In genomic region chr10:101817542-101818118, GRCh38 we compare ENCODE assay signal across 9 cellular contexts. TPM values are rescaled to one million over a fixed set of nuclear protein-coding genes. Genes with fewer than 3 reads are reported as not detected.
A peak's percentile ranks its signal among the peaks of the same experiment; 100 is the strongest.
DNase-seq lines count a peak whose midpoint lies in the region; ATAC-seq, FAIRE-seq and TF ChIP-seq lines count a peak whose summit lies in the region.
"Had no signal": no experiment of that assay in that cellular context is flagged by ENCODE, and none has a peak within 500 bp of the region (broad histone marks: within the 10 kb centered on the region; RNA-seq: fewer than 3 reads in every experiment).

No MANE protein-coding gene starts in this region.

- FAIRE-seq in GM12878 (lab: Jason Lieb, UNC): no peak

- H3K9ac ChIP-seq in ES-I3 (ENCODE audit: low read depth, low read length): peak overlapping the region; percentile 97
- H3K9ac ChIP-seq in GM12878 (ENCODE audit: control insufficient read depth, insufficient read depth, low read length): peak overlapping the region; percentile 96

- ATAC-seq in Panc1 (peak; percentile 64), GM12878 (peak; percentile 37), HG03521 (IDR thresholded peaks at IDR 0.05; ENCODE audit: unreplicated experiment) (no peak), GM21825 (IDR thresholded peaks at IDR 0.05; ENCODE audit: unreplicated experiment) (no peak)

- H3K4me3 ChIP-seq in Panc1 (ENCODE audit: low read depth in 2 of 2, low read length in 2 of 2) (peak overlapping the region; percentile 84 to 98), GM12878 (peak overlapping the region; percentile 81), hepatocyte (peak overlapping the region; percentile 82)

- H3K36me3 ChIP-seq in ES-I3 (ENCODE audit: insufficient read depth, low read length) (no peaks in the 10 kb centered on the region; the same call in 1 of the 2 replicates), Panc1 (ENCODE audit: control insufficient read depth, insufficient read depth, low read length) (peaks cover 22% of the 10 kb centered on the region), GM12878 (ENCODE audit: control insufficient read depth in 2 of 2, insufficient read depth in 2 of 2, low read length in 1 of 2) (peaks cover 0 to 15% of the 10 kb centered on the region in 2 experiments; a peak in 3 of 4 replicates), hepatocyte (replicated peaks; ENCODE audit: insufficient read depth, low read depth) (no peaks in the 10 kb centered on the region)

- peak overlapping the region; percentile 62 for H3K4me2 ChIP-seq in GM12878 (ENCODE audit: control insufficient read depth, insufficient read depth)
- H3K4me2 ChIP-seq in hepatocyte: peak overlapping the region; percentile 91

- peaks cover 17% of the 10 kb centered on the region; the same call in 1 of the 2 replicates for H4K20me1 ChIP-seq in GM12878 (ENCODE audit: control insufficient read depth, insufficient read depth)
- peaks cover 53% of the 10 kb centered on the region for H4K20me1 ChIP-seq in hepatocyte (ENCODE audit: insufficient read depth, poor library complexity, severe bottlenecking)

- 0 out of 2 replicates have a peak, but pooled peaks have one; percentile 15 for TF ChIP-seq POLR2A in GM12878 (IDR thresholded peaks at IDR 0.05; ENCODE audit: low read depth, low read length)

- in situ Hi-C loops in Panc1 (cut with HindIII; ENCODE audit: low pct_unique_long_range_greater_than_20kb, low sequenced_read_pairs) (no loop called here), GM12878 (cut with MboI) (no loop called here)

- H3K9me2 ChIP-seq in hepatocyte (replicated peaks; ENCODE audit: insufficient read depth): no peaks in the 10 kb centered on the region

- H3K27me3 ChIP-seq in Panc1 (ENCODE audit: control insufficient read depth, insufficient read depth, low read length): no peaks in the 10 kb centered on the region
- no peaks in the 10 kb centered on the region for H3K27me3 ChIP-seq in GM12878 (replicated peaks in 1 of 2; ENCODE audit: control insufficient read depth in 2 of 2, insufficient read depth in 2 of 2, low read length in 1 of 2)
- H3K27me3 ChIP-seq in hepatocyte: no peaks in the 10 kb centered on the region

- peak; percentile 48 for DNase-seq in HEK293T (ENCODE audit: extremely low spot score)
- no peak for DNase-seq in Panc1 (ENCODE audit: low read depth, low spot score)
- no peak for DNase-seq in GM12878 (ENCODE audit: low read depth, low spot score)
- DNase-seq in hepatocyte (ENCODE audit: low spot score): peak; percentile 90
- peak; percentile 63 for DNase-seq in putamen (ENCODE audit: low spot score)

- SMC1A ChIA-PET in GM12878 (lab: Charles Lee; ENCODE audit: uncharacterized antibody, unreplicated experiment): interaction anchor here (0.8 to 2.4 kb wide), 12 partner anchors 10 to 238 kb away, joined by 3 to 13 read pairs (median 4); partner anchors contain the start of genes ARMH3 and NPM3

- no TSS peak for BruUV-seq in Panc1 (replicated peaks; lab: Mats Ljungman, UMichigan)
- no TSS peak for BruUV-seq in GM12878 (replicated peaks; lab: Mats Ljungman, UMichigan)

- H3K79me2 ChIP-seq in GM12878 (ENCODE audit: control insufficient read depth, insufficient read depth, low read length) (peaks cover 69% of the 10 kb centered on the region), hepatocyte (peaks cover 59% of the 10 kb centered on the region)

- WGBS in GM12878 (ENCODE audit: insufficient coverage, insufficient replicate concordance, low lambda C conversion rate, missing lambda C conversion rate): under 1% methylated on average over 36 of the region's 41 CpGs
- 1% methylated on average over 30 of the region's 41 CpGs for WGBS in hepatocyte (ENCODE audit: low lambda C conversion rate, missing lambda C conversion rate)

- TF ChIP-seq CTCF in Panc1 (IDR thresholded peaks at IDR 0.05): no peak
- TF ChIP-seq CTCF in GM12878 (IDR thresholded peaks at IDR 0.05 in 2 of 3, conservative IDR thresholded peaks at IDR 0.05 in 1 of 3; ENCODE audit: control insufficient read depth in 2 of 3, extremely low read depth in 1 of 3, insufficient read depth in 1 of 3, low read depth in 3 of 3, low read length in 3 of 3): no peak
- no peak for TF ChIP-seq CTCF in hepatocyte (IDR thresholded peaks at IDR 0.05; ENCODE audit: poor library complexity)

- POLR2A ChIA-PET in HEK293T (lab: Yijun Ruan, JAX) (interaction anchor here (0.5 to 2.9 kb wide), 16 partner anchors 10 to 294 kb away, joined by 3 to 24 read pairs (median 3); partner anchors contain the start of gene NPM3), Panc1 (lab: Charles Lee) (interaction anchor here (0.6 to 0.7 kb wide), 3 partner anchors 11 to 20 kb away, joined by 6 to 7 read pairs (median 6); no protein-coding TSS in a partner anchor), GM12878 (lab: Charles Lee) (interaction anchor here (0.6 to 2.6 kb wide), 16 partner anchors 11 to 756 kb away, joined by 3 to 33 read pairs (median 4); partner anchors contain the start of genes KCNIP2, NFKB2 and NPM3)

- intact Hi-C loops in Panc1 (cut with micrococcal nuclease; ENCODE audit: unreplicated experiment) (no loop called here), GM12878 (cut with micrococcal nuclease; ENCODE audit: unreplicated experiment) (loop anchor here (1.0 kb wide), 1 partner anchor 13 kb away; no protein-coding TSS in a partner anchor)

- CTCF ChIA-PET in HEK293T (lab: Yijun Ruan, JAX) (interaction anchor here (0.6 to 2.0 kb wide), 5 partner anchors 18 to 604 kb away, joined by 3 to 12 read pairs (median 9); no protein-coding TSS in a partner anchor), Panc1 (lab: Charles Lee) (interaction anchor here (1.0 to 1.6 kb wide), 2 partner anchors 36 to 192 kb away, joined by 3 to 6 read pairs; no protein-coding TSS in a partner anchor), GM12878 (lab: Yijun Ruan, JAX) (interaction anchor here (1.0 to 4.0 kb wide), 8 partner anchors 15 to 255 kb away, joined by 3 to 31 read pairs (median 8); no protein-coding TSS in a partner anchor)

- H3K4me1 ChIP-seq in ES-I3 (ENCODE audit: insufficient read depth, low read length) (peaks cover 4% of the 10 kb centered on the region; the same call in 1 of the 2 replicates), Panc1 (ENCODE audit: control insufficient read depth, insufficient read depth, low read length) (peaks cover 15% of the 10 kb centered on the region), GM12878 (ENCODE audit: control insufficient read depth, insufficient read depth, low read length) (peaks cover 11% of the 10 kb centered on the region; the same call in 1 of the 2 replicates), hepatocyte (ENCODE audit: insufficient read depth) (peaks cover 20% of the 10 kb centered on the region)

- no peaks in the 10 kb centered on the region for H3K9me3 ChIP-seq in ES-I3 (ENCODE audit: control insufficient read depth, insufficient read depth, low read length)
- no peaks in the 10 kb centered on the region for H3K9me3 ChIP-seq in Panc1 (ENCODE audit: control insufficient read depth, insufficient read depth, low read depth, low read length)
- H3K9me3 ChIP-seq in GM12878 (replicated peaks; ENCODE audit: control insufficient read depth, insufficient read depth, low read length): no peaks in the 10 kb centered on the region
- H3K9me3 ChIP-seq in hepatocyte (ENCODE audit: low read depth): no peaks in the 10 kb centered on the region

- no peak for TF ChIP-seq EP300 in GM12878 (IDR thresholded peaks at IDR 0.05; ENCODE audit: borderline replicate concordance in 1 of 2, control insufficient read depth in 1 of 2, low read depth in 2 of 2, low read length in 2 of 2)

- no peak for TF ChIP-seq RAD21 in GM12878 (IDR thresholded peaks at IDR 0.05; ENCODE audit: insufficient read depth, low read depth, low read length)

- RAD21 ChIA-PET in GM12878 (lab: Charles Lee; ENCODE audit: unreplicated experiment): interaction anchor here (0.7 to 3.0 kb wide), 13 partner anchors 12 to 192 kb away, joined by 3 to 19 read pairs (median 4); partner anchors contain the start of gene KCNIP2

- H3K27ac ChIP-seq in Panc1 (ENCODE audit: low read length) (peak overlapping the region; percentile 88), GM12878 (ENCODE audit: control insufficient read depth, insufficient read depth) (peak overlapping the region; percentile 95), hepatocyte (peak overlapping the region; percentile 94)

- no peak overlapping the region; the same call in 1 of the 2 replicates for H2AFZ ChIP-seq in GM12878 (ENCODE audit: control insufficient read depth, low read depth, low read length)
- H2AFZ ChIP-seq in hepatocyte: no peak overlapping the region

RNA-seq across cellular contexts. Expression of gene OGA, which starts 0.6 kb away (rescaled TPM):
- total RNA-seq in Panc1 (2021; ENCODE audit: unreplicated experiment) (117 TPM), GM12878 (2014; rRNA removed) (82.5 and 101 TPM in 2 replicates), GM12878 (2014; rRNA removed; fragmentation: Illumina TruSeq; extraction: Trizol) (107 and 115 TPM in 2 replicates), GM12878 (2021) (75.1 and 87.8 TPM in 2 replicates), hepatocyte (66.4 and 76.8 TPM in 2 replicates)
- polyA plus RNA-seq in Panc1 (2012; ENCODE audit: insufficient read length): 49.3 TPM
- total RNA-seq in GM12878 (2013; cell fraction: nucleolus; rRNA removed): 764 and 795 TPM in 2 replicates
- polyA plus RNA-seq in GM12878 (2011; ENCODE audit: low read depth): 114 TPM
- polyA plus RNA-seq in GM12878 (2011; rRNA removed) (145 and 214 TPM in 2 replicates), GM12878 (2014; fragmentation: Illumina TruSeq; extraction: Trizol) (111 and 154 TPM in 2 replicates), GM12878 (2014; fragmentation: Nextera tagmentation; extraction: Ambion mirVana) (10 to 100 TPM; 23.0 to 28.3 TPM), GM12878 (2014; rRNA removed) (81.0 and 90.3 TPM in 2 replicates), GM12878 (2016; fragmentation: Nextera tagmentation; extraction: Ambion mirVana) (10 to 100 TPM; 54.3 to 57.9 TPM), hepatocyte (46.1 and 55.7 TPM in 2 replicates)
- polyA plus RNA-seq in GM12878 (2011; cell fraction: cytosol; rRNA removed): 40.0 and 48.8 TPM in 2 replicates
- polyA plus RNA-seq in GM12878 (2011; cell fraction: nucleus; rRNA removed): 145 and 164 TPM in 2 replicates
- polyA plus RNA-seq in GM12878 (2012): 134 and 139 TPM in 2 replicates
- 82.2 and 106 TPM in 2 replicates for polyA minus RNA-seq in GM12878 (2011; rRNA and poly(A)+ RNA removed)
- 43.4 and 46.9 TPM in 2 replicates for polyA minus RNA-seq in GM12878 (2011; cell fraction: cytosol; rRNA and poly(A)+ RNA removed)
- 57.9 and 58.9 TPM in 2 replicates for polyA minus RNA-seq in GM12878 (2011; cell fraction: nucleus; rRNA and poly(A)+ RNA removed)

RNA-seq across cellular contexts. Expression of gene KCNIP2, which starts 26.0 kb away (rescaled TPM):
- total RNA-seq in Panc1 (2021; ENCODE audit: unreplicated experiment): 4.3 TPM
- polyA plus RNA-seq in Panc1 (2012; ENCODE audit: insufficient read length): 2.7 TPM
- total RNA-seq in GM12878 (2013; cell fraction: nucleolus; rRNA removed): 32.3 and 34.5 TPM in 2 replicates
- 1.0 and 1.5 TPM in 2 replicates for total RNA-seq in GM12878 (2014; rRNA removed)
- 1.3 and 1.4 TPM in 2 replicates for total RNA-seq in GM12878 (2014; rRNA removed; fragmentation: Illumina TruSeq; extraction: Trizol)
- total RNA-seq in GM12878 (2021): 1.8 and 3.6 TPM in 2 replicates
- polyA plus RNA-seq in GM12878 (2011; ENCODE audit: low read depth): 3.4 TPM
- 3.4 and 4.3 TPM in 2 replicates for polyA plus RNA-seq in GM12878 (2011; rRNA removed)
- 2.8 and 3.5 TPM in 2 replicates for polyA plus RNA-seq in GM12878 (2011; cell fraction: cytosol; rRNA removed)
- 19.1 and 26.5 TPM in 2 replicates for polyA plus RNA-seq in GM12878 (2011; cell fraction: nucleus; rRNA removed)
- polyA plus RNA-seq in GM12878 (2012): 4.7 and 5.4 TPM in 2 replicates
- 2.6 and 2.7 TPM in 2 replicates for polyA plus RNA-seq in GM12878 (2014; fragmentation: Illumina TruSeq; extraction: Trizol)
- 1 to 10 TPM in 1 of 2 experiments, under 1 TPM in 1; 0.46 to 1.3 TPM for polyA plus RNA-seq in GM12878 (2014; fragmentation: Nextera tagmentation; extraction: Ambion mirVana)
- 2.1 and 2.3 TPM in 2 replicates for polyA plus RNA-seq in GM12878 (2014; rRNA removed)
- 1 to 10 TPM; 1.3 to 1.8 TPM for polyA plus RNA-seq in GM12878 (2016; fragmentation: Nextera tagmentation; extraction: Ambion mirVana)
- 3.3 and 3.5 TPM in 2 replicates for polyA minus RNA-seq in GM12878 (2011; rRNA and poly(A)+ RNA removed)
- polyA minus RNA-seq in GM12878 (2011; cell fraction: cytosol; rRNA and poly(A)+ RNA removed): 1.2 TPM in 1 of 2 replicates, not detected in the other
- 2.7 and 3.9 TPM in 2 replicates for polyA minus RNA-seq in GM12878 (2011; cell fraction: nucleus; rRNA and poly(A)+ RNA removed)
- 0.36 and 0.87 TPM in 2 replicates for total RNA-seq in hepatocyte
- 0.96 and 1.0 TPM in 2 replicates for polyA plus RNA-seq in hepatocyte

RNA-seq across cellular contexts. Expression of gene NPM3, which starts 34.4 kb away (rescaled TPM):
- total RNA-seq in Panc1 (2021; ENCODE audit: unreplicated experiment) (109 TPM), GM12878 (2014; rRNA removed) (146 and 149 TPM in 2 replicates), GM12878 (2014; rRNA removed; fragmentation: Illumina TruSeq; extraction: Trizol) (102 and 106 TPM in 2 replicates), GM12878 (2021) (113 and 118 TPM in 2 replicates), hepatocyte (69.4 and 71.6 TPM in 2 replicates)
- polyA plus RNA-seq in Panc1 (2012; ENCODE audit: insufficient read length): 178 TPM
- total RNA-seq in GM12878 (2013; cell fraction: nucleolus; rRNA removed): 6.9 and 11.1 TPM in 2 replicates
- 16.8 TPM for polyA plus RNA-seq in GM12878 (2011; ENCODE audit: low read depth)
- polyA plus RNA-seq in GM12878 (2011; rRNA removed) (39.6 and 84.5 TPM in 2 replicates), GM12878 (2014; fragmentation: Illumina TruSeq; extraction: Trizol) (78.2 and 171 TPM in 2 replicates), GM12878 (2014; fragmentation: Nextera tagmentation; extraction: Ambion mirVana) (10 to 100 TPM; 19.7 to 49.6 TPM), GM12878 (2014; rRNA removed) (127 and 145 TPM in 2 replicates), GM12878 (2016; fragmentation: Nextera tagmentation; extraction: Ambion mirVana) (10 to 100 TPM; 13.0 to 13.2 TPM), hepatocyte (4.0 and 5.1 TPM in 2 replicates)
- polyA plus RNA-seq in GM12878 (2011; cell fraction: cytosol; rRNA removed): 149 and 172 TPM in 2 replicates
- 69.2 and 88.2 TPM in 2 replicates for polyA plus RNA-seq in GM12878 (2011; cell fraction: nucleus; rRNA removed)
- polyA plus RNA-seq in GM12878 (2012): 54.8 and 56.4 TPM in 2 replicates
- polyA minus RNA-seq in GM12878 (2011; rRNA and poly(A)+ RNA removed): 38.4 and 70.9 TPM in 2 replicates
- 14.9 and 23.0 TPM in 2 replicates for polyA minus RNA-seq in GM12878 (2011; cell fraction: cytosol; rRNA and poly(A)+ RNA removed)
- 6.9 and 9.1 TPM in 2 replicates for polyA minus RNA-seq in GM12878 (2011; cell fraction: nucleus; rRNA and poly(A)+ RNA removed)

RNA-seq across cellular contexts. Expression of gene FGF8, which starts 41.7 kb away (rescaled TPM):
- total RNA-seq in Panc1 (2021; ENCODE audit: unreplicated experiment) (0.39 TPM), GM12878 (2014; rRNA removed) (not detected in 2 replicates), GM12878 (2014; rRNA removed; fragmentation: Illumina TruSeq; extraction: Trizol) (not detected in 2 replicates), GM12878 (2021) (not detected in 2 replicates), hepatocyte (not detected in 2 replicates)
- 0.48 TPM for polyA plus RNA-seq in Panc1 (2012; ENCODE audit: insufficient read length)
- total RNA-seq in GM12878 (2013; cell fraction: nucleolus; rRNA removed): not detected in 2 replicates
- polyA plus RNA-seq in GM12878 (2011; ENCODE audit: low read depth): not detected
- polyA plus RNA-seq in GM12878 (2011; rRNA removed) (0.08 TPM in 1 of 2 replicates, not detected in the other), GM12878 (2014; fragmentation: Illumina TruSeq; extraction: Trizol) (not detected in 2 replicates), GM12878 (2014; fragmentation: Nextera tagmentation; extraction: Ambion mirVana) (not detected), GM12878 (2014; rRNA removed) (0.17 TPM in 1 of 2 replicates, not detected in the other), GM12878 (2016; fragmentation: Nextera tagmentation; extraction: Ambion mirVana) (under 1 TPM in 1 of 2 experiments, not detected in 1; 0.43 TPM), hepatocyte (not detected in 2 replicates)
- 0.15 and 0.19 TPM in 2 replicates for polyA plus RNA-seq in GM12878 (2011; cell fraction: cytosol; rRNA removed)
- 0.85 TPM in 2 replicates for polyA plus RNA-seq in GM12878 (2011; cell fraction: nucleus; rRNA removed)
- polyA plus RNA-seq in GM12878 (2012): not detected in 2 replicates
- 0.26 TPM in 1 of 2 replicates, not detected in the other for polyA minus RNA-seq in GM12878 (2011; rRNA and poly(A)+ RNA removed)
- not detected in 2 replicates for polyA minus RNA-seq in GM12878 (2011; cell fraction: cytosol; rRNA and poly(A)+ RNA removed)
- not detected in 2 replicates for polyA minus RNA-seq in GM12878 (2011; cell fraction: nucleus; rRNA and poly(A)+ RNA removed)
- total RNA-seq: lung microvascular endothelial cell had no signal

Comparison
In these comparisons a context has a peak if more than half of its experiments do, and no peak if none do; other contexts are left out.
1. DNase-seq: peak in HEK293T (single experiment), hepatocyte (single experiment) and putamen (single experiment); none in Panc1 (single experiment) and GM12878 (single experiment).
2. ATAC-seq: peak in Panc1 (single experiment) and GM12878 (single experiment); none in HG03521 (single experiment) and GM21825 (single experiment).
3. Peak in every context shown above with its lines, with median percentiles within 50 percentile points of each other: H3K27ac ChIP-seq and H3K4me3 ChIP-seq.